Comparison of ENCODE assay signal across 1 cellular context in genomic region chr18:21796089-21796488, GRCh38.
A peak's percentile ranks its signal among the peaks of the same experiment; 100 is the strongest.
TF ChIP-seq lines count a peak whose summit lies in the region.

No MANE protein-coding gene starts in this region.

TF ChIP-seq in HEK293, 187 proteins besides CTCF, POLR2A, EP300 and RAD21 (continued from another document):
- TF ChIP-seq ZNF513 (tag by site-specific recombination; IDR thresholded peaks at IDR 0.05) = peak; percentile 64
TF ChIP-seq in HEK293: peak in this region for 2; not testable (repeated sequence) for 185.
